10 cellular contexts compared by ENCODE assay signal in genomic region chr9:124480621-124480981, GRCh38. TPM values are rescaled to one million over a fixed set of nuclear protein-coding genes. Genes with fewer than 3 reads are reported as not detected.
A peak's percentile ranks its signal among the peaks of the same experiment; 100 is the strongest.
DNase-seq lines count a peak whose midpoint lies in the region; ATAC-seq, FAIRE-seq and TF ChIP-seq lines count a peak whose summit lies in the region.
"Had no signal": no experiment of that assay in that cellular context is flagged by ENCODE, and none has a peak within 500 bp of the region (broad histone marks: within the 10 kb centered on the region; RNA-seq: fewer than 3 reads in every experiment).

No MANE protein-coding gene starts in this region.

- RAD21 ChIA-PET in GM12878 (lab: Charles Lee; ENCODE audit: unreplicated experiment): no interaction called here

- ATAC-seq in GM12878 (peak; percentile 93), GM21737 (IDR thresholded peaks at IDR 0.05; ENCODE audit: unreplicated experiment) (no peak), HG03045 (IDR thresholded peaks at IDR 0.05; ENCODE audit: unreplicated experiment) (no peak), esophagus mucosa (no peak)

- TF ChIP-seq CTCF in GM12878 (IDR thresholded peaks at IDR 0.05 in 2 of 3, conservative IDR thresholded peaks at IDR 0.05 in 1 of 3; ENCODE audit: control insufficient read depth in 2 of 3, extremely low read depth in 1 of 3, insufficient read depth in 1 of 3, low read depth in 3 of 3, low read length in 3 of 3) (peak; percentile 43 to 61 (median 61)), retinal pigment epithelial cell (conservative IDR thresholded peaks at IDR 0.05; ENCODE audit: low read depth, low read length) (peak; percentile 49)

- no peak overlapping the region for H3K4me3 ChIP-seq in GM12878
- H3K4me3 ChIP-seq in retinal pigment epithelial cell (ENCODE audit: low read length): no peak overlapping the region
- H3K4me3 ChIP-seq: BLaER1 treated with 17β-estradiol and CSF1 and Interleukin-3, amounts not matched to agents 10 nM and 100 nM had no signal

- no peak overlapping the region for H3K4me2 ChIP-seq in GM12878 (ENCODE audit: control insufficient read depth, insufficient read depth)
- H3K4me2 ChIP-seq: BLaER1 treated with 17β-estradiol and CSF1 and Interleukin-3, amounts not matched to agents 10 nM and 100 nM had no signal

- peaks cover 2 to 5% of the 10 kb centered on the region in 2 experiments; a peak in 3 of 4 replicates for H3K27me3 ChIP-seq in GM12878 (replicated peaks in 1 of 2; ENCODE audit: control insufficient read depth in 2 of 2, insufficient read depth in 2 of 2, low read length in 1 of 2)

- TF ChIP-seq POLR2A in GM12878 (IDR thresholded peaks at IDR 0.05; ENCODE audit: low read depth, low read length): no peak

- DNase-seq in NCI-H1436 (lab: John Stamatoyannopoulos, UW) (peak; percentile 30), NCI-H1436 treated with DMSO at 0.1 percent for 48 hours (lab: John Stamatoyannopoulos, UW) (no peak), NCI-H1092 treated with DMSO at 0.1 percent for 48 hours (lab: John Stamatoyannopoulos, UW) (peak; percentile 56), GM12878 (ENCODE audit: low read depth, low spot score) (no peak), retinal pigment epithelial cell (ENCODE audit: low read depth) (no peak)

- POLR2A ChIA-PET in GM12878 (lab: Charles Lee): no interaction called here

- no peaks in the 10 kb centered on the region for H3K9me3 ChIP-seq in GM12878 (replicated peaks; ENCODE audit: control insufficient read depth, insufficient read depth, low read length)
- H3K9me3 ChIP-seq: BLaER1 treated with 17β-estradiol and CSF1 and Interleukin-3, amounts not matched to agents 10 nM and 100 nM had no signal

- 12% methylated on average over 7 of the region's 7 CpGs for WGBS in GM12878 (ENCODE audit: insufficient coverage, insufficient replicate concordance, low lambda C conversion rate, missing lambda C conversion rate)

- H3K4me1 ChIP-seq in GM12878 (ENCODE audit: control insufficient read depth, insufficient read depth, low read length): no peaks in the 10 kb centered on the region

- no peak for TF ChIP-seq EP300 in GM12878 (IDR thresholded peaks at IDR 0.05; ENCODE audit: borderline replicate concordance in 1 of 2, control insufficient read depth in 1 of 2, low read depth in 2 of 2, low read length in 2 of 2)

- H3K9ac ChIP-seq in GM12878 (ENCODE audit: control insufficient read depth, insufficient read depth, low read length): no peak overlapping the region
- H3K9ac ChIP-seq: BLaER1 treated with 17β-estradiol and CSF1 and Interleukin-3, amounts not matched to agents 10 nM and 100 nM had no signal

- peak; percentile 27; the same call in 1 of the 2 replicates for TF ChIP-seq RAD21 in GM12878 (IDR thresholded peaks at IDR 0.05; ENCODE audit: insufficient read depth, low read depth, low read length)

- H3K27ac ChIP-seq in GM12878 (ENCODE audit: control insufficient read depth, insufficient read depth): no peak overlapping the region
- H3K27ac ChIP-seq: BLaER1 treated with 17β-estradiol and CSF1 and Interleukin-3, amounts not matched to agents 10 nM and 100 nM had no signal

- no peaks in the 10 kb centered on the region for H3K36me3 ChIP-seq in GM12878 (ENCODE audit: control insufficient read depth in 2 of 2, insufficient read depth in 2 of 2, low read length in 1 of 2)
- H3K36me3 ChIP-seq: BLaER1 treated with 17β-estradiol and CSF1 and Interleukin-3, amounts not matched to agents 10 nM and 100 nM had no signal

- no peaks in the 10 kb centered on the region for H3K79me2 ChIP-seq in GM12878 (ENCODE audit: control insufficient read depth, insufficient read depth, low read length)

- BruUV-seq in GM12878 (replicated peaks; lab: Mats Ljungman, UMichigan): no TSS peak

- peak; percentile 18 for FAIRE-seq in GM12878 (lab: Jason Lieb, UNC)

- H2AFZ ChIP-seq in GM12878 (ENCODE audit: control insufficient read depth, low read depth, low read length): peak overlapping the region; percentile 46; the same call in 1 of the 2 replicates

- no peaks in the 10 kb centered on the region for H4K20me1 ChIP-seq in GM12878 (ENCODE audit: control insufficient read depth, insufficient read depth)
- H4K20me1 ChIP-seq: BLaER1 treated with 17β-estradiol and CSF1 and Interleukin-3, amounts not matched to agents 10 nM and 100 nM had no signal

- SMC1A ChIA-PET in GM12878 (lab: Charles Lee; ENCODE audit: uncharacterized antibody, unreplicated experiment): interaction anchor here (1.4 kb wide), 1 partner anchor 231 kb away, joined by 4 read pairs; no protein-coding TSS in a partner anchor

- intact Hi-C loops in GM12878 (cut with micrococcal nuclease; ENCODE audit: unreplicated experiment): loop anchor here (5.0 kb wide), 1 partner anchor 63 kb away; the partner anchor contains the start of gene PSMB7

- CTCF ChIA-PET in GM12878 (lab: Yijun Ruan, JAX): interaction anchor here (0.6 kb wide), 1 partner anchor 941 kb away, joined by 4 read pairs; no protein-coding TSS in a partner anchor

- in situ Hi-C loops in GM12878 (cut with MboI): no loop called here

TF ChIP-seq in GM12878, 131 proteins besides CTCF, POLR2A, EP300 and RAD21 (continues in another document):
- TF ChIP-seq ZBED1 (IDR thresholded peaks at IDR 0.05; ENCODE audit: borderline replicate concordance): no peak
- no peak for TF ChIP-seq E4F1 (IDR thresholded peaks at IDR 0.05; ENCODE audit: borderline replicate concordance, partially characterized antibody)
- TF ChIP-seq SMC3 (IDR thresholded peaks at IDR 0.05; ENCODE audit: borderline replicate concordance, low read length): 0 out of 2 replicates have a peak, but pooled peaks have one; percentile 24
- peak; percentile 27 for TF ChIP-seq USF1 (IDR thresholded peaks at IDR 0.05; ENCODE audit: borderline replicate concordance, extremely low read length, insufficient read depth, low read depth, low read length)
- TF ChIP-seq YY1 (IDR thresholded peaks at IDR 0.05; ENCODE audit: low read depth, low read length): peak; percentile 69; the same call in 1 of the 2 replicates
- no peak for TF ChIP-seq JUND (IDR thresholded peaks at IDR 0.05; ENCODE audit: low read depth, low read length)

RNA-seq across cellular contexts. Expression of gene NR5A1, which starts 26.6 kb away (rescaled TPM):
- 0.13 and 0.39 TPM in 2 replicates for total RNA-seq in GM12878 (2013; cell fraction: nucleolus; rRNA removed)
- total RNA-seq in GM12878 (2014; rRNA removed) (0.06 and 0.11 TPM in 2 replicates), GM12878 (2014; rRNA removed; fragmentation: Illumina TruSeq; extraction: Trizol) (0.09 TPM in 1 of 2 replicates, not detected in the other), GM12878 (2021) (0.18 and 0.27 TPM in 2 replicates), esophagus mucosa (not detected)
- polyA plus RNA-seq in GM12878 (2011; ENCODE audit: low read depth): 0.10 TPM
- polyA plus RNA-seq in GM12878 (2011; rRNA removed) (0.17 and 0.24 TPM in 2 replicates), GM12878 (2014; fragmentation: Illumina TruSeq; extraction: Trizol) (not detected in 2 replicates), GM12878 (2014; fragmentation: Nextera tagmentation; extraction: Ambion mirVana) (not detected), GM12878 (2014; rRNA removed) (0.03 and 0.08 TPM in 2 replicates), GM12878 (2016; fragmentation: Nextera tagmentation; extraction: Ambion mirVana) (under 1 TPM in 1 of 2 experiments, not detected in 1; 0.07 TPM)
- polyA plus RNA-seq in GM12878 (2011; cell fraction: cytosol; rRNA removed): 0.31 and 0.42 TPM in 2 replicates
- 0.45 and 0.63 TPM in 2 replicates for polyA plus RNA-seq in GM12878 (2011; cell fraction: nucleus; rRNA removed)
- 0.11 and 0.18 TPM in 2 replicates for polyA plus RNA-seq in GM12878 (2012)
- polyA minus RNA-seq in GM12878 (2011; rRNA and poly(A)+ RNA removed): 0.15 TPM in 1 of 2 replicates, not detected in the other
- not detected in 2 replicates for polyA minus RNA-seq in GM12878 (2011; cell fraction: cytosol; rRNA and poly(A)+ RNA removed)
- 0.24 TPM in 1 of 2 replicates, not detected in the other for polyA minus RNA-seq in GM12878 (2011; cell fraction: nucleus; rRNA and poly(A)+ RNA removed)
- total RNA-seq: myocyte had no signal

RNA-seq across cellular contexts. Expression of gene ADGRD2, which starts 30.4 kb away (rescaled TPM):
- not detected in 2 replicates for total RNA-seq in GM12878 (2013; cell fraction: nucleolus; rRNA removed)
- total RNA-seq in GM12878 (2014; rRNA removed) (not detected in 2 replicates), GM12878 (2014; rRNA removed; fragmentation: Illumina TruSeq; extraction: Trizol) (not detected in 2 replicates), GM12878 (2021) (not detected in 2 replicates), esophagus mucosa (0.08 TPM)
- not detected for polyA plus RNA-seq in GM12878 (2011; ENCODE audit: low read depth)
- polyA plus RNA-seq in GM12878 (2011; rRNA removed) (not detected in 2 replicates), GM12878 (2014; fragmentation: Illumina TruSeq; extraction: Trizol) (not detected in 2 replicates), GM12878 (2014; fragmentation: Nextera tagmentation; extraction: Ambion mirVana) (not detected), GM12878 (2014; rRNA removed) (not detected in 2 replicates), GM12878 (2016; fragmentation: Nextera tagmentation; extraction: Ambion mirVana) (not detected)
- polyA plus RNA-seq in GM12878 (2011; cell fraction: cytosol; rRNA removed): not detected in 2 replicates
- not detected in 2 replicates for polyA plus RNA-seq in GM12878 (2011; cell fraction: nucleus; rRNA removed)
- not detected in 2 replicates for polyA plus RNA-seq in GM12878 (2012)
- not detected in 2 replicates for polyA minus RNA-seq in GM12878 (2011; rRNA and poly(A)+ RNA removed)
- not detected in 2 replicates for polyA minus RNA-seq in GM12878 (2011; cell fraction: cytosol; rRNA and poly(A)+ RNA removed)
- not detected in 2 replicates for polyA minus RNA-seq in GM12878 (2011; cell fraction: nucleus; rRNA and poly(A)+ RNA removed)
- total RNA-seq: myocyte had no signal

Comparison
In these comparisons a context has a peak if more than half of its experiments do, and no peak if none do; other contexts are left out.
1. DNase-seq: peak in NCI-H1436 (single experiment) and NCI-H1092 treated with DMSO at 0.1 percent for 48 hours (single experiment); none in NCI-H1436 treated with DMSO at 0.1 percent for 48 hours (single experiment), GM12878 (single experiment) and retinal pigment epithelial cell (single experiment).